In the genomic region with DNA sequence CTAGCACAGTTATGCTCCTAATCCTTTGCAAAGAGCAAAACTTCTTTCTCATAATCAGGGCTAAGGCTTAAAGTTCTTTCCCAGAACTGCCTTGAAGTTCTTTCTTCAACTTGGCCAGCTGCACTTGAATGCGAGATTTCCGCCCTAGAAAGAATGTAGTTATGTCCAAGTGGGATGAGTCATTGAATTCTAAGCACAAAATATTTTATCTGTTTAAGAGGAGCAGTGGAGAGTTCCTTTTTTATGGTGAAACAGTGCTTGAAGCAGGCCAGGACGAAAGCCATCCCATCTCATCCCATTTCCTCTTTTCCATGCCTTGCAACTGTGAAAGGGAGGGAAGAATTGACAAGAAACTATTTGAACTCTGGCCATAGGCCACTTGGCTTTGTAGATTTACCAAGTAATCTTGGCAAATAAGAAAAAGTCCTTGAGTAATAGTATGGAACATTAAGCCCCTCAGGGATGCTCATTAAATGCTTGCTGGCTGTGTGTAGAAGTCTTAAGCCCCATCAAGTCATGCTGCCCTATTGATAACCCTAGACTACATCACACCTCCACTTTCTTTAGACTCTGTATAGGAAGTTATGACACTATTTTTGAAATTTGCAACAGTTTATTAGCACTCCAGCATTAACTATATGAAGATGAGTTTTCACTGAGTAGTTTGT, we compare ENCODE assay signal across 1 cellular context.
TF ChIP-seq lines count a peak whose summit lies in the region.

No MANE protein-coding gene starts in this region.

TF ChIP-seq in WTC11, 78 proteins besides CTCF, POLR2A, EP300 and RAD21 (continued from another document):
- TF ChIP-seq EMX1 (CRISPR knock-in tag; IDR thresholded peaks at IDR 0.05) = no peak
- TF ChIP-seq, protein P1, sequence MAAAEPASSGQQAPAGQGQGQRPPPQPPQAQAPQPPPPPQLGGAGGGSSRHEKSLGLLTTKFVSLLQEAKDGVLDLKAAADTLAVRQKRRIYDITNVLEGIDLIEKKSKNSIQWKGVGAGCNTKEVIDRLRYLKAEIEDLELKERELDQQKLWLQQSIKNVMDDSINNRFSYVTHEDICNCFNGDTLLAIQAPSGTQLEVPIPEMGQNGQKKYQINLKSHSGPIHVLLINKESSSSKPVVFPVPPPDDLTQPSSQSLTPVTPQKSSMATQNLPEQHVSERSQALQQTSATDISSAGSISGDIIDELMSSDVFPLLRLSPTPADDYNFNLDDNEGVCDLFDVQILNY (CRISPR knock-in tag; IDR thresholded peaks at IDR 0.05) = no peak
